In the genomic region with DNA sequence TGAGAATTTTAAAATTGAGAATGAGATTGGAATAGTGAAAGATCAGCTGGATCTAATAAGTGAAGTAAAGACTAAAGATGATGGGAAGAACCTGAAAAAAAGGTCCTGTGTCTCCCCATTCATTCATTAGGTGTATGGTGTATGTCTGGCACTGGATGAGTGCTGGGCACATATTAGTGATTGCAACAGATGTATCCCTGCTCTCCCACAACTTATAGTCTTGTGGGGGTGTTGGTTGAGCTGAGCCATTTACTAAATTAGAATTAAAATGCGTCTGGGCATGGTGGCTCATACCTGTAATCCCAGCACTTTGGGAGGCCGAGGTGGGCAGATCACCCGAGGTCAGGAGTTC, we compare ENCODE assay signal across 11 cellular contexts. TPM values are rescaled to one million over a fixed set of nuclear protein-coding genes. Genes with fewer than 3 reads are reported as not detected.
DNase-seq lines count a peak whose midpoint lies in the region; ATAC-seq, FAIRE-seq and TF ChIP-seq lines count a peak whose summit lies in the region.
"Had no signal": no experiment of that assay in that cellular context is flagged by ENCODE, and none has a peak within 500 bp of the region (broad histone marks: within the 10 kb centered on the region; RNA-seq: fewer than 3 reads in every experiment).

No MANE protein-coding gene starts in this region.

- no peaks in the 10 kb centered on the region for H3K9me2 ChIP-seq in hepatocyte (replicated peaks; ENCODE audit: insufficient read depth)

- peaks cover 10% of the 10 kb centered on the region for H3K4me1 ChIP-seq in astrocyte (ENCODE audit: insufficient read depth, low read length)
- peaks cover 24% of the 10 kb centered on the region for H3K4me1 ChIP-seq in hepatocyte (ENCODE audit: insufficient read depth)

- H3K4me3 Mint-ChIP-seq in CD14-positive monocyte, result peak overlapping the region in 1 of 2 donors; percentile 33
- H3K4me3 Mint-ChIP-seq in astrocyte (ENCODE audit: unreplicated experiment), result no peak overlapping the region

- H2AFZ ChIP-seq in astrocyte (ENCODE audit: low read depth, low read length) (no peak overlapping the region), hepatocyte (no peak overlapping the region)

- POLR2A ChIA-PET in GM10248 (lab: Yijun Ruan, JAX), result no interaction called here

- H3K27ac Mint-ChIP-seq in CD14-positive monocyte (peak overlapping the region; percentile 44 to 97 (median 82)), astrocyte (ENCODE audit: unreplicated experiment) (peak overlapping the region; percentile 86)

- H3K36me3 Mint-ChIP-seq in CD14-positive monocyte (peaks cover 14 to 16% of the 10 kb centered on the region in 2 donors), astrocyte (ENCODE audit: low read depth, unreplicated experiment) (peaks cover 1% of the 10 kb centered on the region)

- peak overlapping the region; percentile 80 for H3K27ac ChIP-seq in astrocyte (ENCODE audit: low read depth, low read length)
- H3K27ac ChIP-seq in hepatocyte, result peak overlapping the region; percentile 97

- intact Hi-C loops in CD14-positive monocyte (cut with micrococcal nuclease), result no loop called here

- H3K27me3 ChIP-seq in astrocyte (ENCODE audit: insufficient read depth, low read length), result no peaks in the 10 kb centered on the region
- no peaks in the 10 kb centered on the region for H3K27me3 ChIP-seq in hepatocyte

- H3K9me3 Mint-ChIP-seq in CD14-positive monocyte (peaks cover 0 to 1% (median 0%) of the 10 kb centered on the region in 7 donors), astrocyte (ENCODE audit: unreplicated experiment) (no peaks in the 10 kb centered on the region)

- H3K4me1 Mint-ChIP-seq in CD14-positive monocyte (peaks cover 21% of the 10 kb centered on the region), astrocyte (ENCODE audit: low read depth, unreplicated experiment) (peaks cover 10% of the 10 kb centered on the region)

- H3K4me3 ChIP-seq in astrocyte (ENCODE audit: insufficient read depth, low read depth, low read length) (no peak overlapping the region), hepatocyte (no peak overlapping the region), skeletal muscle cell (ENCODE audit: low read depth, low read length) (no peak overlapping the region)

- H3K79me2 ChIP-seq in astrocyte (ENCODE audit: insufficient read depth, low read length), result peaks cover 7% of the 10 kb centered on the region
- H3K79me2 ChIP-seq in hepatocyte, result peaks cover 83% of the 10 kb centered on the region

- WGBS in hepatocyte (ENCODE audit: low lambda C conversion rate, missing lambda C conversion rate), result 87% methylated on average over 3 of the region's 3 CpGs

- no peaks in the 10 kb centered on the region for H3K9me3 ChIP-seq in astrocyte (ENCODE audit: insufficient read depth, low read depth, low read length)
- H3K9me3 ChIP-seq in hepatocyte (ENCODE audit: low read depth), result no peaks in the 10 kb centered on the region

- peak overlapping the region; percentile 78 for H3K9ac ChIP-seq in astrocyte (ENCODE audit: low read length)

- FAIRE-seq in astrocyte (lab: Jason Lieb, UNC), result no peak

- DNase-seq in CD14-positive monocyte (ENCODE audit: low spot score) (no peak), astrocyte (ENCODE audit: low read depth) (no peak), hepatocyte (ENCODE audit: low spot score) (peak; percentile 18), skeletal muscle cell (ENCODE audit: low read depth) (peak; percentile 11), MV-4-11 (lab: John Stamatoyannopoulos, UW) (no peak), GM10248 (ENCODE audit: extremely low spot score) (no peak), NOMO-1 (lab: John Stamatoyannopoulos, UW; ENCODE audit: unreplicated experiment in 2 of 2) (no peak)
- DNase-seq: AML-193, KG1, SW 1271 had no signal

- no peak for ATAC-seq in HG03175 (IDR thresholded peaks at IDR 0.05; ENCODE audit: unreplicated experiment)

- H3K4me2 ChIP-seq in astrocyte (ENCODE audit: low read length) (peak overlapping the region; percentile 80), hepatocyte (peak overlapping the region; percentile 65)

- H4K20me1 ChIP-seq in astrocyte (ENCODE audit: insufficient read depth, low read length), result no peaks in the 10 kb centered on the region
- H4K20me1 ChIP-seq in hepatocyte (ENCODE audit: insufficient read depth, poor library complexity, severe bottlenecking), result no peaks in the 10 kb centered on the region

- CTCF ChIA-PET in GM10248 (lab: Yijun Ruan, JAX), result interaction anchor here (1.3 to 1.4 kb wide), 3 partner anchors 12 to 36 kb away, joined by 4 to 6 read pairs (median 4); no protein-coding TSS in a partner anchor

- H3K27me3 Mint-ChIP-seq in CD14-positive monocyte (ENCODE audit: low read depth in 3 of 3), result no peaks in the 10 kb centered on the region
- H3K27me3 Mint-ChIP-seq in astrocyte (ENCODE audit: low read depth, unreplicated experiment), result no peaks in the 10 kb centered on the region

- TF ChIP-seq CTCF in CD14-positive monocyte (IDR thresholded peaks at IDR 0.05) (no peak), astrocyte (IDR thresholded peaks at IDR 0.05; ENCODE audit: insufficient read depth, low read depth, low read length) (no peak), hepatocyte (IDR thresholded peaks at IDR 0.05; ENCODE audit: poor library complexity) (no peak), GM10248 (IDR thresholded peaks at IDR 0.05; ENCODE audit: control extremely low read depth, extremely low read depth, low read depth, missing control alignments) (no peak)

- no peaks in the 10 kb centered on the region for H3K36me3 ChIP-seq in astrocyte (ENCODE audit: insufficient read depth, low read length)
- H3K36me3 ChIP-seq in hepatocyte (replicated peaks; ENCODE audit: insufficient read depth, low read depth), result no peaks in the 10 kb centered on the region

RNA-seq across cellular contexts. Expression of a gene that starts 31.2 kb away (rescaled TPM):
- polyA plus RNA-seq in CD14-positive monocyte, result 1 to 10 TPM; 3.9 to 4.2 TPM
- total RNA-seq in astrocyte, result 64.3 and 84.3 TPM in 2 replicates
- 59.9 and 63.7 TPM in 2 replicates for total RNA-seq in hepatocyte
- polyA plus RNA-seq in hepatocyte, result 44.6 and 50.3 TPM in 2 replicates

RNA-seq across cellular contexts. Expression of a gene that starts 53.0 kb away (rescaled TPM):
- not detected for polyA plus RNA-seq in CD14-positive monocyte
- 0.75 and 0.86 TPM in 2 replicates for total RNA-seq in astrocyte
- total RNA-seq in hepatocyte, result 0.16 and 0.37 TPM in 2 replicates
- 0.44 and 0.66 TPM in 2 replicates for polyA plus RNA-seq in hepatocyte

Comparison
In these comparisons a context has a peak if more than half of its experiments do, and no peak if none do; other contexts are left out.
1. DNase-seq: peak in hepatocyte (single experiment) and skeletal muscle cell (single experiment); none in CD14-positive monocyte (single experiment), astrocyte (single experiment), MV-4-11 (single experiment), GM10248 (single experiment) and NOMO-1 (0 of 2).